ENCODE assay signal across 10 cellular contexts in the genomic region with DNA sequence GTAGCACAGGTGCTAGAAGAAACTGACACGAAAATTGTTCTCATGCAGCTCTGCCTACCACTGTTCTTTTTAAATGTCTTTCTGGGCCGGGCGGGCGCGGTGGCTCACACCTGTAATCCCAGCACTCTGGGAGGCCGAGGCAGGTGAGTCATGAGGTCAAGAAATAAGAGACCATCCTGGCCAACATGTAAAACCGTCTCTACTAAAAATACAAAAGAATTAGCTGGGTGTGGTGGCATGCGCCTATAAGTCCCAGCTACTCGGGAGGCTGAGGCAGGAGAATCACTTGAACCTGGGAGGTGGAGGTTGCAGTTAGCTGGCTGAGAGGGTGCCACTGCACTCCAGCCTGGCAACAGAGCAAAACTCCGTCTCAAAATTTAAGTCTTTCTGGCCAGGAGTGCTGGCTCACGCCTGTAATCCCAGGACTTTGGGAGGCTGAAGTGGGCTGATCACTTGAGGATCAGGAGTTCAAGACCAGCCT. TPM values are rescaled to one million over a fixed set of nuclear protein-coding genes. Genes with fewer than 3 reads are reported as not detected.
DNase-seq lines count a peak whose midpoint lies in the region; ATAC-seq and TF ChIP-seq lines count a peak whose summit lies in the region.
"Had no signal": no experiment of that assay in that cellular context is flagged by ENCODE, and none has a peak within 500 bp of the region (broad histone marks: within the 10 kb centered on the region; RNA-seq: fewer than 3 reads in every experiment).

No MANE protein-coding gene starts in this region.

- H3K79me2 ChIP-seq in Karpas-422 (ENCODE audit: low read length) (peaks cover 15% of the 10 kb centered on the region), mammary epithelial cell (ENCODE audit: insufficient read depth, low read length) (peaks cover 29% of the 10 kb centered on the region)

- H3K4me2 ChIP-seq in Karpas-422 (ENCODE audit: low read depth, low read length, poor library complexity, severe bottlenecking) (peak overlapping the region; percentile 93), mammary epithelial cell (ENCODE audit: insufficient read depth, low read depth, low read length) (no peak overlapping the region)

- in situ Hi-C loops in mammary epithelial cell (cut with MboI; ENCODE audit: low sequenced_read_pairs in 2 of 2), result no loop called here

- H3K36me3 Mint-ChIP-seq in CD8-positive, alpha-beta T cell, result peaks cover 78% of the 10 kb centered on the region
- peaks cover 6 to 16% of the 10 kb centered on the region in 2 donors for H3K36me3 Mint-ChIP-seq in naive B cell

- H3K9me2 ChIP-seq in Karpas-422 (replicated peaks; ENCODE audit: insufficient read depth, low read length), result no peaks in the 10 kb centered on the region

- no peaks in the 10 kb centered on the region for H3K27me3 ChIP-seq in CD8-positive, alpha-beta T cell (ENCODE audit: insufficient read depth, low read length)
- no peaks in the 10 kb centered on the region for H3K27me3 ChIP-seq in Karpas-422 (ENCODE audit: low read length)
- no peaks in the 10 kb centered on the region for H3K27me3 ChIP-seq in mammary epithelial cell (ENCODE audit: insufficient read depth, low read length)

- dilution Hi-C loops in mammary epithelial cell (cut with HindIII; ENCODE audit: low sequenced_read_pairs), result no loop called here

- CTCF ChIA-PET in CD8-positive, alpha-beta T cell (lab: Charles Lee), result interaction anchor here (0.8 kb wide), 1 partner anchor 10 kb away, joined by 3 read pairs; no protein-coding TSS in a partner anchor
- CTCF ChIA-PET in mammary epithelial cell (lab: Charles Lee; ENCODE audit: low non-redundant PET) (interaction anchor here (0.8 kb wide), 1 partner anchor 21 kb away, joined by 4 read pairs; no protein-coding TSS in a partner anchor), HEK293T (lab: Yijun Ruan, JAX) (no interaction called here)

- no peak overlapping the region for H3K27ac ChIP-seq in CD8-positive, alpha-beta T cell (ENCODE audit: low read depth, low read length)
- peak overlapping the region; percentile 51 for H3K27ac ChIP-seq in Karpas-422 (ENCODE audit: low read length)
- H3K27ac ChIP-seq in mammary epithelial cell (ENCODE audit: insufficient read depth, low read depth, low read length), result peak overlapping the region; percentile 59

- POLR2A ChIA-PET in CD8-positive, alpha-beta T cell (lab: Charles Lee), result interaction anchor here (1.3 kb wide), 1 partner anchor 22 kb away, joined by 4 read pairs; a partner anchor contains a TSS
- POLR2A ChIA-PET in HEK293T (lab: Yijun Ruan, JAX), result interaction anchor here (0.7 to 2.2 kb wide), 2 partner anchors 12 to 22 kb away, joined by 3 to 13 read pairs; a partner anchor contains a TSS

- H3K4me1 ChIP-seq in CD8-positive, alpha-beta T cell (ENCODE audit: insufficient read depth, low read length), result peaks cover 21% of the 10 kb centered on the region
- peaks cover 20% of the 10 kb centered on the region for H3K4me1 ChIP-seq in Karpas-422 (ENCODE audit: low read length)
- H3K4me1 ChIP-seq in mammary epithelial cell (ENCODE audit: insufficient read depth, low read length), result peaks cover 10% of the 10 kb centered on the region

- 79% methylated on average over 10 of the region's 11 CpGs for WGBS in mammary epithelial cell (ENCODE audit: low coverage, missing lambda C conversion rate)

- no peak overlapping the region for H2AFZ ChIP-seq in Karpas-422 (ENCODE audit: low read length)
- H2AFZ ChIP-seq in mammary epithelial cell (ENCODE audit: low read depth, low read length), result no peak overlapping the region

- DNase-seq in CD8-positive, alpha-beta T cell, result no peak
- DNase-seq in Karpas-422 (no peak), mammary epithelial cell (peak; percentile 23), naive B cell (no peak), HEK293T (ENCODE audit: extremely low spot score) (no peak), NCI-H2196 (lab: John Stamatoyannopoulos, UW; ENCODE audit: unreplicated experiment) (no peak)

- H3K9me3 ChIP-seq in CD8-positive, alpha-beta T cell (ENCODE audit: low read length), result no peaks in the 10 kb centered on the region
- H3K9me3 ChIP-seq in Karpas-422 (ENCODE audit: low read length) (no peaks in the 10 kb centered on the region), mammary epithelial cell (replicated peaks; ENCODE audit: insufficient read depth, low read length) (no peaks in the 10 kb centered on the region)

- no peak overlapping the region for H3K4me3 ChIP-seq in CD8-positive, alpha-beta T cell (ENCODE audit: low read depth, low read length)
- H3K4me3 ChIP-seq in Karpas-422 (ENCODE audit: low read length), result no peak overlapping the region
- H3K4me3 ChIP-seq in mammary epithelial cell (replicated peaks in 1 of 3; ENCODE audit: insufficient read depth in 1 of 3, low read depth in 2 of 3, low read length in 3 of 3), result no peak overlapping the region

- H3K27me3 Mint-ChIP-seq in CD8-positive, alpha-beta T cell (ENCODE audit: low read depth), result no peaks in the 10 kb centered on the region
- H3K27me3 Mint-ChIP-seq in naive B cell, result no peaks in the 10 kb centered on the region

- BruUV-seq in mammary epithelial cell (replicated peaks; lab: Mats Ljungman, UMichigan), result no TSS peak

- H3K9ac ChIP-seq in Karpas-422 (ENCODE audit: low read length) (no peak overlapping the region), mammary epithelial cell (ENCODE audit: insufficient read depth, low read length) (no peak overlapping the region)

- H4K20me1 ChIP-seq in Karpas-422 (ENCODE audit: insufficient read depth, low read depth, low read length), result no peaks in the 10 kb centered on the region
- H4K20me1 ChIP-seq in mammary epithelial cell (ENCODE audit: insufficient read depth, low read length), result no peaks in the 10 kb centered on the region

- peaks cover 27% of the 10 kb centered on the region for H3K4me1 Mint-ChIP-seq in CD8-positive, alpha-beta T cell (ENCODE audit: low read depth)
- H3K4me1 Mint-ChIP-seq in naive B cell, result peaks cover 18 to 22% (median 21%) of the 10 kb centered on the region in 3 donors

- H3K9me3 Mint-ChIP-seq in CD8-positive, alpha-beta T cell, result no peaks in the 10 kb centered on the region
- H3K9me3 Mint-ChIP-seq in naive B cell, result no peaks in the 10 kb centered on the region

- TF ChIP-seq CTCF in CD8-positive, alpha-beta T cell (IDR thresholded peaks at IDR 0.05), result no peak
- no peak for TF ChIP-seq CTCF in mammary epithelial cell (conservative IDR thresholded peaks at IDR 0.05 in 1 of 2, IDR thresholded peaks at IDR 0.05 in 1 of 2; ENCODE audit: extremely low read depth in 1 of 2, insufficient read depth in 1 of 2, low read depth in 1 of 2, low read length in 2 of 2)

- H3K36me3 ChIP-seq in CD8-positive, alpha-beta T cell (ENCODE audit: insufficient read depth, low read length), result peaks cover 32% of the 10 kb centered on the region
- peaks cover 45% of the 10 kb centered on the region; the same call in 1 of the 2 replicates for H3K36me3 ChIP-seq in Karpas-422 (ENCODE audit: insufficient read depth, low read length)
- peaks cover 42% of the 10 kb centered on the region for H3K36me3 ChIP-seq in mammary epithelial cell (ENCODE audit: insufficient read depth, low read length)

- intact Hi-C loops in CD8-positive, alpha-beta T cell (cut with DNase I, micrococcal nuclease), result loop anchor here (5.0 kb wide), 2 partner anchors 370 to 425 kb away; a partner anchor contains a TSS
- intact Hi-C loops in mammary epithelial cell (cut with micrococcal nuclease), result no loop called here

- peak overlapping the region; percentile 97 for H3K4me3 Mint-ChIP-seq in CD8-positive, alpha-beta T cell
- peak overlapping the region in 7 of 8 donors; percentile 84 to 99 (median 97) for H3K4me3 Mint-ChIP-seq in naive B cell

- H3K27ac Mint-ChIP-seq in CD8-positive, alpha-beta T cell, result peak overlapping the region; percentile 98
- H3K27ac Mint-ChIP-seq in naive B cell, result peak overlapping the region in 5 of 6 donors; percentile 78 to 98 (median 98)

- ATAC-seq in CD8-positive, alpha-beta T cell, result no peak
- ATAC-seq in naive B cell (ENCODE audit: low read depth in 2 of 2) (no peak), GM21515 (IDR thresholded peaks at IDR 0.05; ENCODE audit: unreplicated experiment) (no peak), HG03095 (IDR thresholded peaks at IDR 0.05; ENCODE audit: unreplicated experiment) (no peak)

TF ChIP-seq in HEK293T, 16 proteins besides CTCF, POLR2A, EP300 and RAD21 (continues in another document):
- TF ChIP-seq HDGF (IDR thresholded peaks at IDR 0.05; ENCODE audit: borderline replicate concordance) (no peak), SP1 (IDR thresholded peaks at IDR 0.05) (no peak), NFRKB (IDR thresholded peaks at IDR 0.05) (no peak), L3MBTL2 (conservative IDR thresholded peaks at IDR 0.05) (no peak), FOXM1 (IDR thresholded peaks at IDR 0.05; ENCODE audit: borderline replicate concordance) (no peak), TARDBP (IDR thresholded peaks at IDR 0.05) (no peak)

RNA-seq across cellular contexts. Expression of a gene that starts 0.9 kb away (rescaled TPM):
- total RNA-seq in CD8-positive, alpha-beta T cell, result 10 to 100 TPM; 79.6 to 85.0 TPM
- 12.2 and 12.8 TPM in 2 replicates for total RNA-seq in Karpas-422 (2014; rRNA removed; shearing (Covaris generic); ENCODE audit: low replicate concordance)
- 10 to 100 TPM; 23.5 to 31.3 TPM for total RNA-seq in mammary epithelial cell
- polyA plus RNA-seq in mammary epithelial cell (22.1 TPM), naive B cell (ENCODE audit: low read depth in 6 of 6) (10 to 100 TPM in 5 of 6 donors, 1 to 10 TPM in 1; 5.2 to 30.0 (median 20.9) TPM)
- polyA minus RNA-seq in mammary epithelial cell, result 30.6 TPM

RNA-seq across cellular contexts. Expression of a gene that starts 22.1 kb away (rescaled TPM):
- 10 to 100 TPM; 47.4 to 54.6 TPM for total RNA-seq in CD8-positive, alpha-beta T cell
- 42.7 and 63.2 TPM in 2 replicates for total RNA-seq in Karpas-422 (2014; rRNA removed; shearing (Covaris generic); ENCODE audit: low replicate concordance)
- total RNA-seq in mammary epithelial cell, result 10 to 100 TPM; 35.3 to 56.5 TPM
- polyA plus RNA-seq in mammary epithelial cell, result 28.9 TPM
- 41.3 TPM for polyA minus RNA-seq in mammary epithelial cell
- 10 to 100 TPM in 1 of 6 donors, 1 to 10 TPM in 5; 5.5 to 10.7 (median 7.2) TPM for polyA plus RNA-seq in naive B cell (ENCODE audit: low read depth in 6 of 6)

RNA-seq across cellular contexts. Expression of a gene that starts 29.3 kb away (rescaled TPM):
- total RNA-seq in CD8-positive, alpha-beta T cell, result not detected
- total RNA-seq in Karpas-422 (2014; rRNA removed; shearing (Covaris generic); ENCODE audit: low replicate concordance), result not detected in 2 replicates
- not detected for total RNA-seq in mammary epithelial cell
- polyA plus RNA-seq in mammary epithelial cell (0.07 TPM), naive B cell (ENCODE audit: low read depth in 6 of 6) (1 to 10 TPM in 1 of 6 donors, under 1 TPM in 2, not detected in 3; 0.21 to 1.2 (median 0.36) TPM)
- not detected for polyA minus RNA-seq in mammary epithelial cell
- total RNA-seq: dermis blood vessel endothelial cell, renal cortical epithelial cell had no signal

RNA-seq across cellular contexts. Expression of a gene that starts 52.7 kb away (rescaled TPM):
- total RNA-seq in CD8-positive, alpha-beta T cell, result 1 to 10 TPM; 6.9 to 8.6 TPM
- 40.8 and 51.2 TPM in 2 replicates for total RNA-seq in Karpas-422 (2014; rRNA removed; shearing (Covaris generic); ENCODE audit: low replicate concordance)
- total RNA-seq in mammary epithelial cell, result under 1 TPM; 0.12 to 0.33 TPM
- polyA plus RNA-seq in mammary epithelial cell (0.11 TPM), naive B cell (ENCODE audit: low read depth in 6 of 6) (10 to 100 TPM in 1 of 6 donors, 1 to 10 TPM in 5; 1.4 to 10.9 (median 2.5) TPM)
- polyA minus RNA-seq in mammary epithelial cell, result not detected

RNA-seq across cellular contexts. Expression of a gene that starts 55.1 kb away (rescaled TPM):
- total RNA-seq in CD8-positive, alpha-beta T cell, result 10 to 100 TPM; 72.5 to 78.5 TPM
- 32.9 and 40.3 TPM in 2 replicates for total RNA-seq in Karpas-422 (2014; rRNA removed; shearing (Covaris generic); ENCODE audit: low replicate concordance)
- total RNA-seq in mammary epithelial cell, result 10 to 100 TPM; 29.8 to 39.6 TPM
- polyA plus RNA-seq in mammary epithelial cell (14.7 TPM), naive B cell (ENCODE audit: low read depth in 6 of 6) (10 to 100 TPM in 5 of 6 donors, 1 to 10 TPM in 1; 9.6 to 64.4 (median 30.7) TPM)
- polyA minus RNA-seq in mammary epithelial cell, result 53.2 TPM
